In genomic region chr12:123494124-123494843, GRCh38 we compare ENCODE assay signal across 22 cellular contexts. TPM values are rescaled to one million over a fixed set of nuclear protein-coding genes. Genes with fewer than 3 reads are reported as not detected.
A peak's percentile ranks its signal among the peaks of the same experiment; 100 is the strongest.
DNase-seq lines count a peak whose midpoint lies in the region; ATAC-seq, FAIRE-seq and TF ChIP-seq lines count a peak whose summit lies in the region.
"Had no signal": no experiment of that assay in that cellular context is flagged by ENCODE, and none has a peak within 500 bp of the region (broad histone marks: within the 10 kb centered on the region; RNA-seq: fewer than 3 reads in every experiment).

No MANE protein-coding gene starts in this region.

- no peak overlapping the region for H3K4me2 ChIP-seq in K562 (ENCODE audit: insufficient read depth, low read length)

- H3K79me2 ChIP-seq in K562 (ENCODE audit: control insufficient read depth, insufficient read depth, low read length), result no peaks in the 10 kb centered on the region

- intact Hi-C loops in K562 (cut with micrococcal nuclease) (no loop called here), gastrocnemius medialis (cut with DNase I; ENCODE audit: low total_unique reads) (loop anchor here (1.0 to 2.0 kb wide), 3 partner anchors 15 to 60 kb away; no protein-coding TSS in a partner anchor)
- intact Hi-C loops in activated CD8-positive, alpha-beta T cell treated with anti-CD3 and anti-CD28 coated beads for 36 hours (cut with micrococcal nuclease), result no loop called here

- H3K27me3 ChIP-seq in HUES6 (ENCODE audit: control insufficient read depth, insufficient read depth, low read length), result no peaks in the 10 kb centered on the region
- H3K27me3 ChIP-seq in K562 (ENCODE audit: control insufficient read depth in 2 of 2, insufficient read depth in 2 of 2, low read length in 2 of 2), result no peaks in the 10 kb centered on the region
- no peaks in the 10 kb centered on the region for H3K27me3 ChIP-seq in right atrium auricular region
- H3K27me3 ChIP-seq in gastrocnemius medialis, result no peaks in the 10 kb centered on the region
- H3K27me3 ChIP-seq: adrenal gland, left lung, tibial nerve had no signal

- in situ Hi-C loops in K562 (cut with MboI), result no loop called here
- in situ Hi-C loops in gastrocnemius medialis (cut with MboI; ENCODE audit: low sequenced_read_pairs in 4 of 4), result no loop called here

- BruUV-seq in K562 (replicated peaks; lab: Mats Ljungman, UMichigan), result no TSS peak

- 93% methylated on average over 16 of the region's 17 CpGs for WGBS in K562 (ENCODE audit: insufficient coverage, low coverage, missing lambda C conversion rate)

- TF ChIP-seq CTCF in K562 (IDR thresholded peaks at IDR 0.05 in 2 of 3, conservative IDR thresholded peaks at IDR 0.05 in 1 of 3; ENCODE audit: insufficient read depth in 2 of 3, low read depth in 1 of 3, low read length in 3 of 3) (no peak), right atrium auricular region (IDR thresholded peaks at IDR 0.05) (no peak), gastrocnemius medialis (IDR thresholded peaks at IDR 0.05 in 4 of 5, conservative IDR thresholded peaks at IDR 0.05 in 1 of 5) (no peak)
- no peak for TF ChIP-seq CTCF in activated CD8-positive, alpha-beta T cell treated with anti-CD3 and anti-CD28 coated beads for 36 hours (IDR thresholded peaks at IDR 0.05)

- POLR2A ChIA-PET in K562 (lab: Yijun Ruan, JAX), result interaction anchor here (0.6 to 0.9 kb wide), 6 partner anchors 9 to 761 kb away, joined by 3 to 7 read pairs (median 3); no protein-coding TSS in a partner anchor
- POLR2A ChIA-PET in activated CD8-positive, alpha-beta T cell treated with anti-CD3 and anti-CD28 coated beads for 36 hours (lab: Charles Lee), result interaction anchor here (0.6 to 0.7 kb wide), 2 partner anchors 11 to 190 kb away, joined by 3 to 4 read pairs; no protein-coding TSS in a partner anchor

- CTCF ChIA-PET in K562 (lab: Yijun Ruan, JAX; ENCODE audit: low intra/inter-chr PET ratio), result no interaction called here
- CTCF ChIA-PET in activated CD8-positive, alpha-beta T cell treated with anti-CD3 and anti-CD28 coated beads for 36 hours (lab: Charles Lee), result no interaction called here

- H3K9ac ChIP-seq in HUES6 (ENCODE audit: low read length) (peak overlapping the region; percentile 1), K562 (ENCODE audit: insufficient read depth in 1 of 2, low read depth in 2 of 2, low read length in 2 of 2) (peak overlapping the region in 1 of 2 experiments; percentile 46; a peak in 2 of 4 replicates)

- peak overlapping the region; percentile 34 for H2AFZ ChIP-seq in K562 (ENCODE audit: low read depth, low read length)

- peaks cover 24% of the 10 kb centered on the region for H3K36me3 ChIP-seq in HUES6 (ENCODE audit: control insufficient read depth, insufficient read depth, low read length)
- H3K36me3 ChIP-seq in K562 (ENCODE audit: control insufficient read depth, insufficient read depth, low read length), result peaks cover 23% of the 10 kb centered on the region; the same call in 2 of the 3 replicates
- H3K36me3 ChIP-seq in right atrium auricular region, result peaks cover 33% of the 10 kb centered on the region
- H3K36me3 ChIP-seq in gastrocnemius medialis, result peaks cover 0 to 30% of the 10 kb centered on the region in 2 donors

- H3K9me1 ChIP-seq in K562 (ENCODE audit: control insufficient read depth, insufficient read depth, low read length), result no peaks in the 10 kb centered on the region

- H4K20me1 ChIP-seq in K562 (replicated peaks; ENCODE audit: control insufficient read depth, insufficient read depth, low read length), result no peaks in the 10 kb centered on the region

- H3K27ac Mint-ChIP-seq in activated CD8-positive, alpha-beta T cell treated with anti-CD3 and anti-CD28 coated beads for 36 hours, result no peak overlapping the region

- no peak overlapping the region for H3K27ac ChIP-seq in HUES6 (ENCODE audit: low read depth, low read length)
- peak overlapping the region; percentile 53; the same call in 2 of the 3 replicates for H3K27ac ChIP-seq in K562 (ENCODE audit: extremely low read depth, low read depth, low read length)
- H3K27ac ChIP-seq in right atrium auricular region, result peak overlapping the region; percentile 84 to 91
- H3K27ac ChIP-seq in gastrocnemius medialis, result peak overlapping the region; percentile 86 to 99 (median 95)
- H3K27ac ChIP-seq: adrenal gland, left lung, tibial nerve had no signal

- ATAC-seq in K562 (peak; percentile 21; the same call in 2 of the 3 replicates), gastrocnemius medialis (peak; percentile 78 to 85)
- no peak for ATAC-seq in activated CD8-positive, alpha-beta T cell treated with anti-CD3 and anti-CD28 coated beads for 36 hours
- ATAC-seq: left lung had no signal

- TF ChIP-seq RAD21 in K562 (CRISPR knock-in tag; conservative IDR thresholded peaks at IDR 0.05 in 1 of 2, IDR thresholded peaks at IDR 0.05 in 1 of 2), result no peak

- H3K4me3 ChIP-seq in HUES6 (ENCODE audit: low read depth, low read length) (no peak overlapping the region), K562 (no peak overlapping the region), right atrium auricular region (no peak overlapping the region), gastrocnemius medialis (peak overlapping the region; percentile 8 to 23 (median 18))
- H3K4me3 ChIP-seq: adrenal gland, left lung, tibial nerve had no signal

- H3K4me3 Mint-ChIP-seq in activated CD8-positive, alpha-beta T cell treated with anti-CD3 and anti-CD28 coated beads for 36 hours, result no peak overlapping the region

- no peak for FAIRE-seq in K562 (lab: Jason Lieb, UNC)
- FAIRE-seq: TTC549 had no signal

- H3K9me3 Mint-ChIP-seq in activated CD8-positive, alpha-beta T cell treated with anti-CD3 and anti-CD28 coated beads for 36 hours, result no peaks in the 10 kb centered on the region

- no peaks in the 10 kb centered on the region for H3K9me3 ChIP-seq in HUES6 (ENCODE audit: control insufficient read depth, insufficient read depth, low read depth, low read length)
- no peaks in the 10 kb centered on the region for H3K9me3 ChIP-seq in K562 (replicated peaks; ENCODE audit: control insufficient read depth, insufficient read depth, low read depth, low read length)
- H3K9me3 ChIP-seq in right atrium auricular region, result no peaks in the 10 kb centered on the region
- no peaks in the 10 kb centered on the region for H3K9me3 ChIP-seq in gastrocnemius medialis
- H3K9me3 ChIP-seq: adrenal gland, left lung, tibial nerve had no signal

- no peak for DNase-seq in K562 (ENCODE audit: extremely low read depth in 1 of 4, low spot score in 3 of 4)
- DNase-seq in right atrium auricular region (ENCODE audit: low spot score), result peak; percentile 61
- peak; percentile 80 to 95 for DNase-seq in gastrocnemius medialis
- DNase-seq in MV-4-11 (lab: John Stamatoyannopoulos, UW), result no peak
- DNase-seq in activated CD8-positive, alpha-beta T cell treated with anti-CD3 and anti-CD28 coated beads for 36 hours, result no peak
- no peak for DNase-seq in Kasumi-1 (lab: John Stamatoyannopoulos, UW)
- no peak for DNase-seq in NCI-H1694 treated with DMSO at 0.1 percent for 48 hours (lab: John Stamatoyannopoulos, UW)
- DNase-seq: activated CD4-positive, alpha-beta T cell treated with anti-CD3 and anti-CD28 coated beads, Interleukin-2, amount 50 U/mL, for 1 hour; activated gamma-delta T cell; adrenal gland; AML-193; caudate nucleus; COR-L47; EL; left lung; NCI-H1417; NK-92 treated with Interleukin-12 subunit alpha and Interleukin-12 subunit beta, amount 100 ng/mL, for 24 hours; stimulated activated naive CD4-positive, alpha-beta T cell treated with Interleukin-2 at 50 U/mL for 16 hours; SW 1271 had no signal

- H3K36me3 Mint-ChIP-seq in activated CD8-positive, alpha-beta T cell treated with anti-CD3 and anti-CD28 coated beads for 36 hours (ENCODE audit: low read depth), result no peaks in the 10 kb centered on the region

- peaks cover 8% of the 10 kb centered on the region; the same call in 1 of the 2 replicates for H3K4me1 ChIP-seq in HUES6 (ENCODE audit: control insufficient read depth, insufficient read depth, low read length)
- H3K4me1 ChIP-seq in K562 (replicated peaks in 1 of 2; ENCODE audit: control insufficient read depth in 2 of 2, insufficient read depth in 2 of 2, low read length in 2 of 2), result peaks cover 2 to 16% of the 10 kb centered on the region in 2 experiments; a peak in 4 of 5 replicates
- peaks cover 0 to 28% of the 10 kb centered on the region in 2 donors for H3K4me1 ChIP-seq in right atrium auricular region
- peaks cover 28 to 31% of the 10 kb centered on the region in 2 donors for H3K4me1 ChIP-seq in gastrocnemius medialis
- H3K4me1 ChIP-seq: adrenal gland, left lung, tibial nerve had no signal

- no peak for TF ChIP-seq POLR2A in K562 (conservative IDR thresholded peaks at IDR 0.05)
- peak; percentile 37 to 58 for TF ChIP-seq POLR2A in gastrocnemius medialis (IDR thresholded peaks at IDR 0.05)

- TF ChIP-seq EP300 in K562 (IDR thresholded peaks at IDR 0.05; ENCODE audit: low read length), result no peak

- H3K4me1 Mint-ChIP-seq in activated CD8-positive, alpha-beta T cell treated with anti-CD3 and anti-CD28 coated beads for 36 hours (ENCODE audit: low read depth), result no peaks in the 10 kb centered on the region

- no peaks in the 10 kb centered on the region for H3K27me3 Mint-ChIP-seq in activated CD8-positive, alpha-beta T cell treated with anti-CD3 and anti-CD28 coated beads for 36 hours

RNA-seq across cellular contexts. Expression of gene SNRNP35, which starts 36.3 kb away (rescaled TPM):
- total RNA-seq in K562 (2011; cell fraction: chromatin; rRNA removed; ENCODE audit: low replicate concordance), result 97.2 and 98.0 TPM in 2 replicates
- 59.7 and 66.3 TPM in 2 replicates for total RNA-seq in K562 (2011; cell fraction: nucleolus; rRNA removed)
- total RNA-seq in K562 (2011; cell fraction: nucleoplasm; rRNA removed), result 90.6 and 134 TPM in 2 replicates
- total RNA-seq in K562 (2014; rRNA removed), result 24.5 and 26.0 TPM in 2 replicates
- 25.5 and 25.8 TPM in 2 replicates for total RNA-seq in K562 (2014; rRNA removed; fragmentation: Illumina TruSeq; extraction: Trizol)
- total RNA-seq in K562 (2015; rRNA removed; fragmentation: Illumina TruSeq; extraction: Trizol), result 28.1 and 31.9 TPM in 2 replicates
- total RNA-seq in K562 (2021), result 12.8 and 17.7 TPM in 2 replicates
- 17.5 and 21.8 TPM in 2 replicates for polyA plus RNA-seq in K562 (2011; rRNA removed)
- 15.6 and 19.9 TPM in 2 replicates for polyA plus RNA-seq in K562 (2011; cell fraction: cytosol; rRNA removed)
- polyA plus RNA-seq in K562 (2011; cell fraction: nucleus; rRNA removed), result 25.4 and 37.5 TPM in 2 replicates
- polyA plus RNA-seq in K562 (2012), result 23.3 and 32.3 TPM in 2 replicates
- 29.1 and 33.7 TPM in 2 replicates for polyA plus RNA-seq in K562 (2014; fragmentation: Illumina TruSeq; extraction: Trizol)
- polyA plus RNA-seq in K562 (2014; fragmentation: Nextera tagmentation; extraction: Ambion mirVana), result 10 to 100 TPM; 19.5 to 41.0 TPM
- 31.8 and 42.0 TPM in 2 replicates for polyA plus RNA-seq in K562 (2014; rRNA removed)
- 16.6 and 17.8 TPM in 2 replicates for polyA minus RNA-seq in K562 (2011; rRNA and poly(A)+ RNA removed)
- polyA minus RNA-seq in K562 (2011; cell fraction: cytosol; rRNA and poly(A)+ RNA removed), result 10.6 and 10.9 TPM in 2 replicates
- polyA minus RNA-seq in K562 (2011; cell fraction: nucleus; rRNA and poly(A)+ RNA removed), result 16.2 and 20.1 TPM in 2 replicates
- 10 to 100 TPM; 17.4 to 18.4 TPM for total RNA-seq in right atrium auricular region
- total RNA-seq in gastrocnemius medialis, result 10 to 100 TPM; 22.6 to 40.4 (median 23.5) TPM
- 10 to 100 TPM; 18.4 to 25.4 TPM for total RNA-seq in activated CD8-positive, alpha-beta T cell treated with anti-CD3 and anti-CD28 coated beads for 36 hours

RNA-seq across cellular contexts. Expression of gene RILPL1, which starts 39.2 kb away (rescaled TPM):
- total RNA-seq in K562 (2011; cell fraction: chromatin; rRNA removed; ENCODE audit: low replicate concordance), result 26.0 and 37.1 TPM in 2 replicates
- 16.8 and 21.4 TPM in 2 replicates for total RNA-seq in K562 (2011; cell fraction: nucleolus; rRNA removed)
- total RNA-seq in K562 (2011; cell fraction: nucleoplasm; rRNA removed), result 23.3 and 34.0 TPM in 2 replicates
- total RNA-seq in K562 (2014; rRNA removed) (10.0 and 15.2 TPM in 2 replicates), K562 (2014; rRNA removed; fragmentation: Illumina TruSeq; extraction: Trizol) (2.2 and 3.8 TPM in 2 replicates), K562 (2015; rRNA removed; fragmentation: Illumina TruSeq; extraction: Trizol) (5.1 and 5.8 TPM in 2 replicates), K562 (2021) (10.6 and 12.1 TPM in 2 replicates), right atrium auricular region (100 to 1,000 TPM in 1 of 2 donors, 10 to 100 TPM in 1; 93.1 to 130 TPM), gastrocnemius medialis (10 to 100 TPM; 33.4 to 65.3 (median 40.6) TPM)
- polyA plus RNA-seq in K562 (2011; rRNA removed) (8.6 and 11.7 TPM in 2 replicates), K562 (2014; fragmentation: Illumina TruSeq; extraction: Trizol) (7.8 and 8.8 TPM in 2 replicates), K562 (2014; fragmentation: Nextera tagmentation; extraction: Ambion mirVana) (under 1 TPM; 0.25 to 0.36 TPM), K562 (2014; rRNA removed) (9.4 and 9.6 TPM in 2 replicates)
- 15.1 and 17.0 TPM in 2 replicates for polyA plus RNA-seq in K562 (2011; cell fraction: cytosol; rRNA removed)
- polyA plus RNA-seq in K562 (2011; cell fraction: nucleus; rRNA removed), result 16.2 and 23.6 TPM in 2 replicates
- polyA plus RNA-seq in K562 (2012), result 8.3 and 11.4 TPM in 2 replicates
- polyA minus RNA-seq in K562 (2011; rRNA and poly(A)+ RNA removed), result 6.4 and 8.2 TPM in 2 replicates
- 8.4 and 11.6 TPM in 2 replicates for polyA minus RNA-seq in K562 (2011; cell fraction: cytosol; rRNA and poly(A)+ RNA removed)
- 7.7 and 9.6 TPM in 2 replicates for polyA minus RNA-seq in K562 (2011; cell fraction: nucleus; rRNA and poly(A)+ RNA removed)
- 1 to 10 TPM; 2.9 TPM for total RNA-seq in activated CD8-positive, alpha-beta T cell treated with anti-CD3 and anti-CD28 coated beads for 36 hours

RNA-seq across cellular contexts. Expression of gene RILPL2, which starts 57.8 kb away (rescaled TPM):
- 1.4 and 2.2 TPM in 2 replicates for total RNA-seq in K562 (2011; cell fraction: chromatin; rRNA removed; ENCODE audit: low replicate concordance)
- 1.4 and 1.5 TPM in 2 replicates for total RNA-seq in K562 (2011; cell fraction: nucleolus; rRNA removed)
- 1.8 and 2.7 TPM in 2 replicates for total RNA-seq in K562 (2011; cell fraction: nucleoplasm; rRNA removed)
- total RNA-seq in K562 (2014; rRNA removed) (5.6 and 6.2 TPM in 2 replicates), K562 (2014; rRNA removed; fragmentation: Illumina TruSeq; extraction: Trizol) (2.9 and 3.5 TPM in 2 replicates), K562 (2015; rRNA removed; fragmentation: Illumina TruSeq; extraction: Trizol) (4.6 and 5.0 TPM in 2 replicates), K562 (2021) (3.8 and 4.8 TPM in 2 replicates), right atrium auricular region (1 to 10 TPM; 3.1 to 4.6 TPM), gastrocnemius medialis (1 to 10 TPM; 1.2 to 2.0 (median 1.7) TPM)
- polyA plus RNA-seq in K562 (2011; rRNA removed) (3.8 and 4.6 TPM in 2 replicates), K562 (2014; fragmentation: Illumina TruSeq; extraction: Trizol) (4.3 and 5.5 TPM in 2 replicates), K562 (2014; fragmentation: Nextera tagmentation; extraction: Ambion mirVana) (under 1 TPM; 0.61 to 0.73 TPM), K562 (2014; rRNA removed) (5.8 and 5.9 TPM in 2 replicates)
- polyA plus RNA-seq in K562 (2011; cell fraction: cytosol; rRNA removed), result 2.4 and 2.6 TPM in 2 replicates
- 0.95 and 1.3 TPM in 2 replicates for polyA plus RNA-seq in K562 (2011; cell fraction: nucleus; rRNA removed)
- polyA plus RNA-seq in K562 (2012), result 4.9 and 8.8 TPM in 2 replicates
- polyA minus RNA-seq in K562 (2011; rRNA and poly(A)+ RNA removed), result 1.7 and 2.4 TPM in 2 replicates
- 1.5 and 1.8 TPM in 2 replicates for polyA minus RNA-seq in K562 (2011; cell fraction: cytosol; rRNA and poly(A)+ RNA removed)
- 0.54 and 0.89 TPM in 2 replicates for polyA minus RNA-seq in K562 (2011; cell fraction: nucleus; rRNA and poly(A)+ RNA removed)
- total RNA-seq in activated CD8-positive, alpha-beta T cell treated with anti-CD3 and anti-CD28 coated beads for 36 hours, result 1 to 10 TPM; 9.0 to 9.3 TPM

Comparison
In these comparisons a context has a peak if more than half of its experiments do, and no peak if none do; other contexts are left out.
1. H3K4me3 ChIP-seq: peak in gastrocnemius medialis (4 of 4); none in HUES6 (single experiment), K562 (single experiment) and right atrium auricular region (0 of 2).
2. DNase-seq: peak in right atrium auricular region (single experiment) and gastrocnemius medialis (2 of 2); none in K562 (0 of 4), MV-4-11 (single experiment), activated CD8-positive, alpha-beta T cell treated with anti-CD3 and anti-CD28 coated beads for 36 hours (single experiment), Kasumi-1 (0 of 2) and NCI-H1694 treated with DMSO at 0.1 percent for 48 hours (single experiment).